In the genomic region with DNA sequence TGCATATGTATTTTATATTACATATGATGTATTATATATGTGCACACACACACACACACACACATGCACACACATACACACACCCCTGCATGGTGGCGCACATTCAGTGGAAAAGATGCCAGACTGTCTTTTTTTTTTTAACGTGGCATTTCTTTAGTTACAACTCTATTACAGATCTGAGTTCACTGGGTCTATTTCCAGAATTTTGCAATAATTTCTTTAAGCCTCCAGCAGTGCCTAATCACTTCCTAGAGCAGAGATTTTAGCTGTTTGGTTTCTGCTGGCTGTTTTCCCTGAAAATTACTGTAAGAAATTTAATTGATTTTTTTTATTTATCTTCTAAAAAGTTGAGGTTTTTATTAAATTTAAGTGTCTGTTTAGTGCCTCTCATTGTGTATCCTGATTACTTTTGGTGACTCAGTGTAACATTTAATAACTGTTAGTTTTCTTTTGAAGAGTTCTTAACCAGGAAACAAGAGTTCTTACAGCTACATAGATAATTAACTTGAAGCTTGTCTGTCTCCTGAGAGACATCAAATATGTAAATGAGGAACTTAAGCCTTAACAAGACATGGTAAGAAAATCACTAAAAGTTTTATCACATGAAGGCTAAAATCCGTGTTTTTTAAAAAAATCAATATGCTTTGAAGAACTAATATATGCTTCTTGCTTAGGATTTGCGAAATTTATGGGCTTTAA, we compare ENCODE assay signal across 24 cellular contexts.
"Had no signal": no experiment of that assay in that cellular context is flagged by ENCODE, and none has a peak within 500 bp of the region (broad histone marks: within the 10 kb centered on the region; RNA-seq: fewer than 3 reads in every experiment).

No MANE protein-coding gene starts in this region.

- DNase-seq: activated B cell treated with CpG ODN at 0.5 μM for 24 hours; activated CD4-positive, alpha-beta T cell treated with anti-CD3 and anti-CD28 coated beads for 36 hours; activated CD4-positive, alpha-beta T cell treated with anti-CD3 and anti-CD28 coated beads, Interleukin-2, amount 50 U/mL, for 4 hours; activated effector memory CD4-positive, alpha-beta T cell treated with Interleukin-2 at 50 U/mL for 16 hours; activated naive CD4-positive, alpha-beta T cell treated with anti-CD3 and anti-CD28 coated beads for 36 hours; activated naive CD8-positive, alpha-beta T cell treated with anti-CD3 and anti-CD28 coated beads, Interleukin-2, amount 10 ng/mL, durations not matched to agents 7 days and 5 days; activated T-cell treated with anti-CD3 and anti-CD28 coated beads, Interleukin-2, amount 50 U/mL, for 48 hours; amygdala; colonic mucosa; dorsolateral prefrontal cortex; effector memory CD8-positive, alpha-beta T cell; heart right ventricle; left colon; lower lobe of right lung; naive thymus-derived CD4-positive, alpha-beta T cell; stimulated activated CD4-positive, alpha-beta T cell treated with anti-CD3 and anti-CD28 coated beads, Interleukin-4, amount 100 ng/mL, for 4 hours; stimulated activated naive CD8-positive, alpha-beta T cell treated with anti-CD3 and anti-CD28 coated beads, Interleukin-15, Interleukin-2, amounts not matched to agents 100 U/mL and 50 U/mL, for 24 hours; T-helper 17 cell; thyroid gland had no signal

- H3K27ac ChIP-seq: colonic mucosa, dorsolateral prefrontal cortex, heart right ventricle, lower lobe of right lung, neural progenitor cell, thyroid gland had no signal

- H2AFZ ChIP-seq: neural progenitor cell had no signal

- H3K9me3 ChIP-seq: colonic mucosa, heart right ventricle, lower lobe of right lung, thyroid gland had no signal

- H3K4me3 ChIP-seq: colonic mucosa, dorsolateral prefrontal cortex, heart right ventricle, lower lobe of right lung, neural progenitor cell, thyroid gland had no signal

- FAIRE-seq: bronchial epithelial cell, endothelial cell of umbilical vein, keratinocyte had no signal

- ATAC-seq: activated CD4-positive, alpha-beta T cell treated with anti-CD3 and anti-CD28 coated beads for 36 hours; effector memory CD8-positive, alpha-beta T cell; esophagus mucosa; heart right ventricle; left colon; lower lobe of right lung; naive thymus-derived CD4-positive, alpha-beta T cell; stimulated activated naive CD8-positive, alpha-beta T cell treated with anti-CD3 and anti-CD28 coated beads, Interleukin-15, Interleukin-2, amounts not matched to agents 100 U/mL and 50 U/mL, for 24 hours; T-helper 17 cell had no signal

- H3K4me1 ChIP-seq: colonic mucosa, heart right ventricle, lower lobe of right lung, neural progenitor cell, thyroid gland had no signal

- H3K36me3 ChIP-seq: colonic mucosa, heart right ventricle, lower lobe of right lung, neural progenitor cell, thyroid gland had no signal

- H3K9ac ChIP-seq: neural progenitor cell had no signal

- H3K27me3 ChIP-seq: colonic mucosa, heart right ventricle, neural progenitor cell, thyroid gland had no signal

- H3K4me2 ChIP-seq: neural progenitor cell had no signal
